ENCODE assay signal across 33 cellular contexts in genomic region chr7:76125560-76125959, GRCh38.
"Had no signal": no experiment of that assay in that cellular context is flagged by ENCODE, and none has a peak within 500 bp of the region (broad histone marks: within the 10 kb centered on the region; RNA-seq: fewer than 3 reads in every experiment).

No MANE protein-coding gene starts in this region.

- ATAC-seq: activated CD8-positive, alpha-beta T cell treated with anti-CD3 and anti-CD28 coated beads for 36 hours; activated naive CD4-positive, alpha-beta T cell treated with anti-CD3 and anti-CD28 coated beads, Interleukin-2, amount 50 U/mL, for 72 hours; activated T-cell treated with anti-CD3 and anti-CD28 coated beads, Interleukin-2, amount 50 U/mL, for 4 hours; activated T-cell treated with anti-CD3 and anti-CD28 coated beads, Interleukin-2, amount 50 U/mL, for 72 hours; activated T-helper 17 cell treated with anti-CD3 and anti-CD28 coated beads, Interleukin-2, amount 50 U/mL, for 72 hours; body of pancreas had no signal

- H3K4me1 ChIP-seq: adrenal gland, body of pancreas, breast epithelium had no signal

- H3K27me3 ChIP-seq: adrenal gland, body of pancreas, brain microvascular endothelial cell, breast epithelium had no signal

- H3K27ac ChIP-seq: adrenal gland, body of pancreas, brain microvascular endothelial cell, breast epithelium, VCaP had no signal

- H3K4me3 ChIP-seq: adrenal gland, body of pancreas, breast epithelium had no signal

- H3K9me3 ChIP-seq: adrenal gland, body of pancreas, breast epithelium had no signal

- DNase-seq: activated B cell treated with CpG ODN at 0.5 μM for 24 hours; activated CD4-positive, alpha-beta memory T cell treated with anti-CD3 and anti-CD28 coated beads for 36 hours; activated CD4-positive, alpha-beta T cell treated with anti-CD3 and anti-CD28 coated beads for 4 hours; activated CD4-positive, alpha-beta T cell treated with anti-CD3 and anti-CD28 coated beads, Interleukin-2, amount 10 ng/mL, durations not matched to agents 24 days and 14 days; activated CD4-positive, alpha-beta T cell treated with anti-CD3 and anti-CD28 coated beads, Interleukin-2, amount 50 U/mL, for 1 hour; activated CD4-positive, alpha-beta T cell treated with anti-CD3 and anti-CD28 coated beads, Interleukin-2, amount 50 U/mL, for 4 hours; activated CD4-positive, CD25-positive, alpha-beta regulatory T cell treated with anti-CD3 and anti-CD28 coated beads, Interleukin-2, amount 50 U/mL, for 72 hours; activated CD8-positive, alpha-beta memory T cell treated with anti-CD3 and anti-CD28 coated beads, Interleukin-2, amount 50 U/mL, for 4 hours; activated CD8-positive, alpha-beta T cell treated with anti-CD3 and anti-CD28 coated beads for 36 hours; activated effector memory CD4-positive, alpha-beta T cell treated with anti-CD3 and anti-CD28 coated beads, Interleukin-2, amount 50 U/mL, for 16 hours; activated gamma-delta T cell treated with Interleukin-2 at 50 U/mL for 16 hours; activated naive CD4-positive, alpha-beta T cell; activated naive CD4-positive, alpha-beta T cell treated with anti-CD3 and anti-CD28 coated beads for 36 hours; activated naive CD4-positive, alpha-beta T cell treated with anti-CD3 and anti-CD28 coated beads, Interleukin-2, amount 50 U/mL, for 16 hours; activated naive CD8-positive, alpha-beta T cell treated with anti-CD3 and anti-CD28 coated beads for 36 hours; activated T-cell treated with anti-CD3 and anti-CD28 coated beads for 4 hours; activated T-cell treated with anti-CD3 and anti-CD28 coated beads, Interleukin-2, amount 50 U/mL, for 1 hour; activated T-cell treated with anti-CD3 and anti-CD28 coated beads, Interleukin-2, amount 50 U/mL, for 4 hours; activated T-cell treated with anti-CD3 and anti-CD28 coated beads, Interleukin-2, amount 50 U/mL, for 72 hours; adrenal gland; amniotic stem cell; aorta; body of pancreas; brain microvascular endothelial cell; central memory CD4-positive, alpha-beta T cell; SW 1271; T-helper 1 cell; T-helper 2 cell; T-helper 9 cell had no signal

- H3K36me3 ChIP-seq: adrenal gland, brain microvascular endothelial cell, breast epithelium had no signal
